In genomic region chr2:3741867-3742602, GRCh38 we compare ENCODE assay signal across 27 cellular contexts. TPM values are rescaled to one million over a fixed set of nuclear protein-coding genes. Genes with fewer than 3 reads are reported as not detected.
"Had no signal": no experiment of that assay in that cellular context is flagged by ENCODE, and none has a peak within 500 bp of the region (broad histone marks: within the 10 kb centered on the region; RNA-seq: fewer than 3 reads in every experiment).

No MANE protein-coding gene starts in this region.

- H3K4me1 Mint-ChIP-seq: activated CD4-positive, alpha-beta T cell treated with anti-CD3 and anti-CD28 coated beads for 36 hours; central memory CD8-positive, alpha-beta T cell; immature natural killer cell; naive thymus-derived CD8-positive, alpha-beta T cell; neural crest cell; stimulated activated effector memory CD8-positive, alpha-beta T cell treated with anti-CD3 and anti-CD28 coated beads, Interleukin-12 subunit alpha, Interleukin-12 subunit beta, amount 100 ng/mL, for 72 hours had no signal

- H3K36me3 ChIP-seq: colonic mucosa, gastrocnemius medialis, upper lobe of right lung had no signal

- H3K9me3 ChIP-seq: colonic mucosa, gastrocnemius medialis, upper lobe of right lung had no signal

- H3K27ac ChIP-seq: colonic mucosa, dorsolateral prefrontal cortex, gastrocnemius medialis, hepatocyte, upper lobe of right lung had no signal

- H3K4me2 ChIP-seq: hepatocyte had no signal

- H3K27ac Mint-ChIP-seq: activated CD4-positive, alpha-beta T cell treated with anti-CD3 and anti-CD28 coated beads for 36 hours; activated naive CD4-positive, alpha-beta T cell treated with anti-CD3 and anti-CD28 coated beads, Interleukin-2, amount 50 U/mL, for 72 hours; activated T-cell treated with anti-CD3 and anti-CD28 coated beads, Interleukin-2, amount 50 U/mL, for 72 hours; immature natural killer cell; naive thymus-derived CD8-positive, alpha-beta T cell; stimulated activated effector memory CD8-positive, alpha-beta T cell treated with anti-CD3 and anti-CD28 coated beads, Interleukin-12 subunit alpha, Interleukin-12 subunit beta, amount 100 ng/mL, for 72 hours; stimulated activated naive CD8-positive, alpha-beta T cell treated with anti-CD3 and anti-CD28 coated beads, Interleukin-15, Interleukin-2, amounts not matched to agents 100 ng/mL and 50 ng/mL, for 24 hours; T-helper 2 cell treated with Interferon-gamma antibody and Interleukin-4, amounts not matched to agents 5 μg/mL and 100 μg/mL, for 36 hours had no signal

- DNase-seq: activated CD4-positive, alpha-beta T cell treated with anti-CD3 and anti-CD28 coated beads for 36 hours; activated CD4-positive, CD25-positive, alpha-beta regulatory T cell; activated naive CD4-positive, alpha-beta T cell; activated T-cell treated with anti-CD3 and anti-CD28 coated beads for 4 hours; activated T-cell treated with anti-CD3 and anti-CD28 coated beads, Interleukin-2, amount 50 U/mL, for 72 hours; colonic mucosa; dorsolateral prefrontal cortex; effector memory CD4-positive, alpha-beta T cell; erythroblast; gastrocnemius medialis; immature natural killer cell; kidney; midbrain; right cardiac atrium; stimulated activated CD4-positive, alpha-beta T cell treated with anti-CD3 and anti-CD28 coated beads, Interleukin-4, amount 100 ng/mL, for 24 hours; substantia nigra; T-helper 1 cell; upper lobe of right lung had no signal

- H3K79me2 ChIP-seq: hepatocyte had no signal

- H3K4me3 Mint-ChIP-seq: activated CD4-positive, alpha-beta T cell treated with anti-CD3 and anti-CD28 coated beads for 36 hours; activated T-cell treated with anti-CD3 and anti-CD28 coated beads, Interleukin-2, amount 50 U/mL, for 72 hours; central memory CD8-positive, alpha-beta T cell; immature natural killer cell; naive thymus-derived CD8-positive, alpha-beta T cell; neural crest cell; stimulated activated effector memory CD8-positive, alpha-beta T cell treated with anti-CD3 and anti-CD28 coated beads, Interleukin-12 subunit alpha, Interleukin-12 subunit beta, amount 100 ng/mL, for 72 hours; stimulated activated naive CD8-positive, alpha-beta T cell treated with anti-CD3 and anti-CD28 coated beads, Interleukin-15, Interleukin-2, amounts not matched to agents 100 ng/mL and 50 ng/mL, for 24 hours; T-helper 2 cell treated with Interferon-gamma antibody and Interleukin-4, amounts not matched to agents 5 μg/mL and 100 μg/mL, for 36 hours had no signal

- ATAC-seq: activated CD4-positive, alpha-beta T cell treated with anti-CD3 and anti-CD28 coated beads for 36 hours; activated naive CD4-positive, alpha-beta T cell treated with anti-CD3 and anti-CD28 coated beads, Interleukin-2, amount 50 U/mL, for 72 hours; activated T-cell treated with anti-CD3 and anti-CD28 coated beads, Interleukin-2, amount 50 U/mL, for 72 hours; gastrocnemius medialis; naive thymus-derived CD8-positive, alpha-beta T cell; right cardiac atrium; stimulated activated effector memory CD8-positive, alpha-beta T cell treated with anti-CD3 and anti-CD28 coated beads, Interleukin-12 subunit alpha, Interleukin-12 subunit beta, amount 100 ng/mL, for 72 hours; upper lobe of right lung had no signal

- H3K9me3 Mint-ChIP-seq: activated naive CD4-positive, alpha-beta T cell treated with anti-CD3 and anti-CD28 coated beads, Interleukin-2, amount 50 U/mL, for 72 hours; activated T-cell treated with anti-CD3 and anti-CD28 coated beads, Interleukin-2, amount 50 U/mL, for 72 hours; central memory CD8-positive, alpha-beta T cell; immature natural killer cell; naive thymus-derived CD8-positive, alpha-beta T cell; neural crest cell; stimulated activated effector memory CD8-positive, alpha-beta T cell treated with anti-CD3 and anti-CD28 coated beads, Interleukin-12 subunit alpha, Interleukin-12 subunit beta, amount 100 ng/mL, for 72 hours; stimulated activated naive CD8-positive, alpha-beta T cell treated with anti-CD3 and anti-CD28 coated beads, Interleukin-15, Interleukin-2, amounts not matched to agents 100 ng/mL and 50 ng/mL, for 24 hours; T-helper 2 cell treated with Interferon-gamma antibody and Interleukin-4, amounts not matched to agents 5 μg/mL and 100 μg/mL, for 36 hours had no signal

- H2AFZ ChIP-seq: hepatocyte had no signal

- H3K36me3 Mint-ChIP-seq: activated naive CD4-positive, alpha-beta T cell treated with anti-CD3 and anti-CD28 coated beads, Interleukin-2, amount 50 U/mL, for 72 hours; immature natural killer cell; naive thymus-derived CD8-positive, alpha-beta T cell; stimulated activated effector memory CD8-positive, alpha-beta T cell treated with anti-CD3 and anti-CD28 coated beads, Interleukin-12 subunit alpha, Interleukin-12 subunit beta, amount 100 ng/mL, for 72 hours had no signal

- H3K4me1 ChIP-seq: colonic mucosa, gastrocnemius medialis, upper lobe of right lung had no signal

- H3K4me3 ChIP-seq: colonic mucosa, dorsolateral prefrontal cortex, gastrocnemius medialis, hepatocyte, upper lobe of right lung had no signal

- H3K27me3 ChIP-seq: colonic mucosa, gastrocnemius medialis, hepatocyte, upper lobe of right lung had no signal

- FAIRE-seq: bronchial epithelial cell, kidney had no signal

RNA-seq across cellular contexts. Expression of gene DCDC2C, which starts 38.7 kb away (rescaled TPM):
- total RNA-seq: activated CD4-positive, alpha-beta T cell treated with anti-CD3 and anti-CD28 coated beads for 36 hours; activated naive CD4-positive, alpha-beta T cell treated with anti-CD3 and anti-CD28 coated beads, Interleukin-2, amount 50 U/mL, for 72 hours; activated T-cell treated with anti-CD3 and anti-CD28 coated beads, Interleukin-2, amount 50 U/mL, for 72 hours; bronchial epithelial cell; colonic mucosa; gastrocnemius medialis; hepatocyte; kidney; naive thymus-derived CD8-positive, alpha-beta T cell; neural crest cell; right cardiac atrium; upper lobe of right lung had no signal
- polyA plus RNA-seq: hepatocyte; immature natural killer cell; naive thymus-derived CD8-positive, alpha-beta T cell; right cardiac atrium had no signal
